Comparison of ENCODE assay signal across 8 cellular contexts in genomic region chr18:36828157-36828629, GRCh38. TPM values are rescaled to one million over a fixed set of nuclear protein-coding genes. Genes with fewer than 3 reads are reported as not detected.
DNase-seq lines count a peak whose midpoint lies in the region; ATAC-seq and TF ChIP-seq lines count a peak whose summit lies in the region.

No MANE protein-coding gene starts in this region.

- in situ Hi-C loops in HAP-1 (cut with MboI; ENCODE audit: low sequenced_read_pairs): no loop called here

- H3K27me3 Mint-ChIP-seq in activated naive CD8-positive, alpha-beta T cell: no peaks in the 10 kb centered on the region

- no peaks in the 10 kb centered on the region for H3K27me3 ChIP-seq in HAP-1 (ENCODE audit: low read depth)

- intact Hi-C loops in left ventricle myocardium superior (cut with micrococcal nuclease): no loop called here

- H3K4me1 ChIP-seq in HAP-1: peaks cover 16% of the 10 kb centered on the region

- H3K36me3 ChIP-seq in HAP-1 (replicated peaks): peaks cover 5% of the 10 kb centered on the region; the same call in 1 of the 2 replicates

- H3K36me3 Mint-ChIP-seq in activated naive CD8-positive, alpha-beta T cell: peaks cover 4% of the 10 kb centered on the region

- ATAC-seq in left ventricle myocardium superior: peak; percentile 8
- ATAC-seq in GM18519 (IDR thresholded peaks at IDR 0.05; ENCODE audit: low FRiP score, unreplicated experiment): no peak

- H3K9me3 Mint-ChIP-seq in activated naive CD8-positive, alpha-beta T cell (ENCODE audit: low read depth): no peaks in the 10 kb centered on the region

- peak overlapping the region; percentile 91 for H3K4me3 Mint-ChIP-seq in activated naive CD8-positive, alpha-beta T cell

- H3K4me1 Mint-ChIP-seq in activated naive CD8-positive, alpha-beta T cell (ENCODE audit: low read depth): peaks cover 48% of the 10 kb centered on the region

- H3K27ac Mint-ChIP-seq in activated naive CD8-positive, alpha-beta T cell: peak overlapping the region; percentile 94

- no peak for TF ChIP-seq CTCF in GM20000 (IDR thresholded peaks at IDR 0.05; ENCODE audit: extremely low read depth, missing control alignments)

- peak overlapping the region; percentile 91 for H3K4me3 ChIP-seq in HAP-1

- DNase-seq in DMS 273 (lab: John Stamatoyannopoulos, UW; ENCODE audit: unreplicated experiment): peak; percentile 68
- DNase-seq in HAP-1 (ENCODE audit: low spot score in 2 of 2): peak; percentile 40 to 49
- peak; percentile 44 for DNase-seq in NCI-H748 treated with DMSO at 0.1 percent for 48 hours (lab: John Stamatoyannopoulos, UW)
- DNase-seq in left ventricle myocardium superior: no peak
- peak; percentile 32 for DNase-seq in putamen (ENCODE audit: low spot score)
- no peak for DNase-seq in GM20000 (ENCODE audit: low spot score)

- no peaks in the 10 kb centered on the region for H3K9me3 ChIP-seq in HAP-1

RNA-seq across cellular contexts. Expression of gene TPGS2, which starts 0.6 kb away (rescaled TPM):
- 25.1 TPM for total RNA-seq in left ventricle myocardium superior

RNA-seq across cellular contexts. Expression of gene KIAA1328, which starts 0.7 kb away (rescaled TPM):
- 3.4 TPM for total RNA-seq in left ventricle myocardium superior

Comparison
In these comparisons a context has a peak if more than half of its experiments do, and no peak if none do; other contexts are left out.
1. DNase-seq: peak in DMS 273 (single experiment), HAP-1 (2 of 2), NCI-H748 treated with DMSO at 0.1 percent for 48 hours (single experiment) and putamen (single experiment); none in left ventricle myocardium superior (single experiment) and GM20000 (single experiment).